8 cellular contexts compared by ENCODE assay signal in genomic region chr19:34134190-34135032, GRCh38. TPM values are rescaled to one million over a fixed set of nuclear protein-coding genes. Genes with fewer than 3 reads are reported as not detected.
A peak's percentile ranks its signal among the peaks of the same experiment; 100 is the strongest.
DNase-seq lines count a peak whose midpoint lies in the region; ATAC-seq and TF ChIP-seq lines count a peak whose summit lies in the region.

No MANE protein-coding gene starts in this region.

- no peaks in the 10 kb centered on the region for H3K4me1 ChIP-seq in right cardiac atrium (ENCODE audit: control insufficient read depth, insufficient read depth, low read length)
- H3K4me1 ChIP-seq in uterus: no peaks in the 10 kb centered on the region

- ATAC-seq in GM18502 (IDR thresholded peaks at IDR 0.05; ENCODE audit: poor library complexity, unreplicated experiment) (peak; percentile 94), HG02798 (IDR thresholded peaks at IDR 0.05; ENCODE audit: poor library complexity, unreplicated experiment) (peak; percentile 97), right cardiac atrium (peak; percentile 100)

- intact Hi-C loops in right cardiac atrium (cut with DNase I) (no loop called here), uterus (cut with DNase I; ENCODE audit: low total_unique reads) (no loop called here)

- H3K27ac ChIP-seq in right cardiac atrium (ENCODE audit: low read length): peak overlapping the region; percentile 71
- peak overlapping the region; percentile 86 to 90 for H3K27ac ChIP-seq in uterus

- DNase-seq in NCI-H146 (lab: John Stamatoyannopoulos, UW) (peak; percentile 77), T-helper 2 cell (peak; percentile 72 to 92 (median 81)), anterior cingulate cortex (lab: John Stamatoyannopoulos, UW) (peak in 57 of 58 donors; percentile 15 to 82 (median 67)), right cardiac atrium (peak; percentile 90 to 97 (median 97)), putamen (ENCODE audit: low spot score) (peak; percentile 84), uterus (peak; percentile 85 to 88)

- H3K9me3 ChIP-seq in right cardiac atrium (ENCODE audit: control insufficient read depth, low read length): no peaks in the 10 kb centered on the region
- no peaks in the 10 kb centered on the region for H3K9me3 ChIP-seq in uterus

- peak overlapping the region; percentile 69 for H3K4me3 ChIP-seq in right cardiac atrium (ENCODE audit: low read length)
- peak overlapping the region; percentile 50 to 88 for H3K4me3 ChIP-seq in uterus

- H3K27me3 ChIP-seq in right cardiac atrium (ENCODE audit: control insufficient read depth, insufficient read depth) (no peaks in the 10 kb centered on the region), uterus (no peaks in the 10 kb centered on the region)

- under 1% methylated on average over 62 of the region's 62 CpGs for WGBS in right cardiac atrium

- no peaks in the 10 kb centered on the region for H3K36me3 ChIP-seq in uterus

- no peak for TF ChIP-seq CTCF in uterus (IDR thresholded peaks at IDR 0.05)

- TF ChIP-seq POLR2A in uterus (IDR thresholded peaks at IDR 0.05): peak; percentile 63 to 83

RNA-seq across cellular contexts. Expression of gene LSM14A, which starts 37.9 kb away (rescaled TPM):
- 10 to 100 TPM; 70.8 to 91.4 (median 78.4) TPM for total RNA-seq in right cardiac atrium
- 50.7 TPM for polyA plus RNA-seq in right cardiac atrium
- 100 to 1,000 TPM in 3 of 4 donors, 10 to 100 TPM in 1; 57.1 to 161 (median 119) TPM for total RNA-seq in uterus

Comparison
In these comparisons a context has a peak if more than half of its experiments do, and no peak if none do; other contexts are left out.
1. Peak in every context shown above with its lines: DNase-seq, ATAC-seq, H3K4me3 ChIP-seq and H3K27ac ChIP-seq.